ENCODE assay signal across 18 cellular contexts in the genomic region with DNA sequence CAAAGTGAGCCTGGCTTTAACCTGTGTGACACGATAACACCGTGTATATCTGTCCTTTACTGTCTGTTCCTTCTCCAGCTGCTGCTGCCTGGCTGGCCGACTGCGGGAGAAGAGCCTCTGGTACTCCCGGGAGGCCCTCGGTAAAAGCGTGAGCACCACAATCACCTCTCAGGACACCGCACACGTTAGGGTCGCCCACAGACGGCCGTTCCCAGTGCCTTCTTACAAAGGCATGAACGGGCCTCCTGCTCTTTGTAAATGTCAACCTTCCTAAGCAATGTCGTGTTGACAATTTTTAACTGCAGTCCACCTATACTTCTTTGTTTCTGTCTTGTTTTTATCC.
A peak's percentile ranks its signal among the peaks of the same experiment; 100 is the strongest.
DNase-seq lines count a peak whose midpoint lies in the region; ATAC-seq and TF ChIP-seq lines count a peak whose summit lies in the region.
"Had no signal": no experiment of that assay in that cellular context is flagged by ENCODE, and none has a peak within 500 bp of the region (broad histone marks: within the 10 kb centered on the region; RNA-seq: fewer than 3 reads in every experiment).

No MANE protein-coding gene starts in this region.

- no peak for TF ChIP-seq CTCF in Caco-2 (IDR thresholded peaks at IDR 0.05; ENCODE audit: insufficient read depth in 1 of 2, low read depth in 1 of 2, low read length in 1 of 2, severe bottlenecking in 1 of 2, unreplicated experiment in 1 of 2)
- TF ChIP-seq CTCF in brain (conservative IDR thresholded peaks at IDR 0.05), result no peak
- TF ChIP-seq CTCF in lower lobe of right lung (IDR thresholded peaks at IDR 0.05), result no peak
- TF ChIP-seq CTCF in spleen (IDR thresholded peaks at IDR 0.05 in 8 of 11, conservative IDR thresholded peaks at IDR 0.05 in 3 of 11), result no peak

- H3K36me3 ChIP-seq in Caco-2 (ENCODE audit: control insufficient read depth, insufficient read depth, low read length) (no peaks in the 10 kb centered on the region; the same call in 1 of the 2 replicates), lower lobe of right lung (no peaks in the 10 kb centered on the region), spleen (no peaks in the 10 kb centered on the region)
- H3K36me3 ChIP-seq: breast epithelium, right lobe of liver had no signal

- WGBS in spleen, 5 donors, result 77 to 80% (median 77%) methylated on average over 14 of the region's 14 CpGs

- no peak for TF ChIP-seq POLR2A in spleen (IDR thresholded peaks at IDR 0.05)

- H3K36me3 Mint-ChIP-seq in Caco-2 (ENCODE audit: insufficient read depth, unreplicated experiment) (peaks cover 11% of the 10 kb centered on the region), brain (peaks cover 13% of the 10 kb centered on the region)

- H3K27me3 Mint-ChIP-seq in Caco-2 (ENCODE audit: insufficient read depth, unreplicated experiment) (no peaks in the 10 kb centered on the region), brain (no peaks in the 10 kb centered on the region)

- DNase-seq in Caco-2, result peak in 1 of 2 experiments; percentile 11
- DNase-seq in lower lobe of right lung, result no peak
- peak; percentile 30 for DNase-seq in spleen
- no peak for DNase-seq in DMS153 (lab: John Stamatoyannopoulos, UW)
- no peak for DNase-seq in AG08395 (ENCODE audit: low spot score)
- DNase-seq: activated CD4-positive, alpha-beta T cell treated with anti-CD3 and anti-CD28 coated beads, Interleukin-2, amount 50 U/mL, for 1 hour; activated CD8-positive, alpha-beta memory T cell treated with anti-CD3 and anti-CD28 coated beads, Interleukin-2, amount 50 U/mL, for 48 hours; activated effector memory CD4-positive, alpha-beta T cell treated with Interleukin-2 at 50 U/mL for 16 hours; DND-41; erythroblast; right lobe of liver; stimulated activated naive CD4-positive, alpha-beta T cell; T-helper 1 cell had no signal

- H3K9me3 Mint-ChIP-seq in Caco-2 (ENCODE audit: unreplicated experiment), result no peaks in the 10 kb centered on the region
- H3K9me3 Mint-ChIP-seq in brain, result no peaks in the 10 kb centered on the region

- H3K27ac ChIP-seq in lower lobe of right lung, result peak overlapping the region; percentile 62
- no peak overlapping the region for H3K27ac ChIP-seq in spleen
- H3K27ac ChIP-seq: HL-60, right lobe of liver had no signal

- no peak for ATAC-seq in lower lobe of right lung
- no peak for ATAC-seq in GM18868 (IDR thresholded peaks at IDR 0.05; ENCODE audit: unreplicated experiment)
- no peak for ATAC-seq in GM21619 (IDR thresholded peaks at IDR 0.05; ENCODE audit: unreplicated experiment)

- no peak overlapping the region for H3K4me3 ChIP-seq in Caco-2 (ENCODE audit: low read depth, low read length)
- no peak overlapping the region for H3K4me3 ChIP-seq in lower lobe of right lung
- H3K4me3 ChIP-seq in spleen, result no peak overlapping the region
- H3K4me3 ChIP-seq: breast epithelium, right lobe of liver had no signal

- H3K27me3 ChIP-seq in Caco-2 (replicated peaks; ENCODE audit: control insufficient read depth, insufficient read depth, low read length) (no peaks in the 10 kb centered on the region), lower lobe of right lung (ENCODE audit: low read depth) (no peaks in the 10 kb centered on the region), spleen (replicated peaks in 1 of 7) (peaks cover 0 to 5% (median 0%) of the 10 kb centered on the region in 7 donors)
- H3K27me3 ChIP-seq: breast epithelium, right lobe of liver had no signal

- H3K4me1 Mint-ChIP-seq in Caco-2 (ENCODE audit: low read depth, unreplicated experiment) (peaks cover 19% of the 10 kb centered on the region), brain (peaks cover 86% of the 10 kb centered on the region)

- POLR2A ChIA-PET in Caco-2 (lab: Charles Lee), result no interaction called here

- H3K27ac Mint-ChIP-seq in Caco-2 (ENCODE audit: unreplicated experiment) (peak overlapping the region; percentile 76), brain (peak overlapping the region; percentile 45 to 98 (median 94))

- H3K4me1 ChIP-seq in Caco-2, result peaks cover 9% of the 10 kb centered on the region
- H3K4me1 ChIP-seq in lower lobe of right lung, result peaks cover 19% of the 10 kb centered on the region
- peaks cover 0 to 31% (median 10%) of the 10 kb centered on the region in 6 donors for H3K4me1 ChIP-seq in spleen

- intact Hi-C loops in Caco-2 (cut with micrococcal nuclease; ENCODE audit: unreplicated experiment), result loop anchor here (1.0 to 5.0 kb wide), 6 partner anchors 35 to 298 kb away; no protein-coding TSS in a partner anchor
- intact Hi-C loops in lower lobe of right lung (cut with DNase I), result no loop called here
- intact Hi-C loops in spleen (cut with DNase I; ENCODE audit: low total_unique reads), result loop anchor here (5.0 to 10.0 kb wide), 2 partner anchors 173 to 275 kb away; partner anchors contain the start of gene DIP2C

- H3K9me3 ChIP-seq in Caco-2 (no peaks in the 10 kb centered on the region), lower lobe of right lung (no peaks in the 10 kb centered on the region), spleen (no peaks in the 10 kb centered on the region)
- H3K9me3 ChIP-seq: breast epithelium, right lobe of liver had no signal

- no TSS peak for BruUV-seq in Caco-2 (replicated peaks; lab: Mats Ljungman, UMichigan)

- CTCF ChIA-PET in Caco-2 (lab: Charles Lee), result interaction anchor here (0.8 to 3.6 kb wide), 4 partner anchors 11 to 299 kb away, joined by 3 to 26 read pairs (median 7); no protein-coding TSS in a partner anchor

- no peak overlapping the region for H3K4me3 Mint-ChIP-seq in Caco-2 (ENCODE audit: unreplicated experiment)
- H3K4me3 Mint-ChIP-seq in brain, result peak overlapping the region in 2 of 5 experiments; percentile 47 to 68
